ENCODE assay signal across 22 cellular contexts in genomic region chr4:5158391-5158770, GRCh38.
"Had no signal": no experiment of that assay in that cellular context is flagged by ENCODE, and none has a peak within 500 bp of the region (broad histone marks: within the 10 kb centered on the region; RNA-seq: fewer than 3 reads in every experiment).

No MANE protein-coding gene starts in this region.

- H3K27ac ChIP-seq: cardiac muscle cell, dorsolateral prefrontal cortex, gastrocnemius medialis, heart left ventricle, transverse colon had no signal

- H3K27ac Mint-ChIP-seq: activated CD4-positive, alpha-beta memory T cell treated with anti-CD3 and anti-CD28 coated beads for 36 hours; activated CD8-positive, alpha-beta memory T cell treated with anti-CD3 and anti-CD28 coated beads, Interleukin-2, amount 10 ng/mL, durations not matched to agents 7 days and 5 days; activated naive CD4-positive, alpha-beta T cell treated with anti-CD3 and anti-CD28 coated beads, Interleukin-2, amount 10 ng/mL, durations not matched to agents 7 days and 5 days; activated T-helper 2 cell treated with anti-CD3 and anti-CD28 coated beads, Interferon-gamma antibody, Interleukin-2, Interleukin-4, amounts not matched to agents 10 μg/mL and 5 μg/mL and 100 μg/mL, durations not matched to agents 14 hours and 24 hours and 36 hours; immature natural killer cell; natural killer cell treated with Interleukin-12 subunit alpha and Interleukin-12 subunit beta and Interleukin-15 and Interleukin-18, amount 100 ng/mL, for 72 hours; progenitor cell of endocrine pancreas had no signal

- H3K9me3 Mint-ChIP-seq: activated CD4-positive, alpha-beta memory T cell treated with anti-CD3 and anti-CD28 coated beads for 36 hours; activated T-helper 2 cell treated with anti-CD3 and anti-CD28 coated beads, Interferon-gamma antibody, Interleukin-2, Interleukin-4, amounts not matched to agents 10 μg/mL and 5 μg/mL and 100 μg/mL, durations not matched to agents 14 hours and 24 hours and 36 hours; immature natural killer cell; natural killer cell treated with Interleukin-12 subunit alpha and Interleukin-12 subunit beta and Interleukin-15 and Interleukin-18, amount 100 ng/mL, for 72 hours had no signal

- H3K9me3 ChIP-seq: gastrocnemius medialis, transverse colon had no signal

- DNase-seq: activated CD4-positive, alpha-beta memory T cell treated with anti-CD3 and anti-CD28 coated beads for 36 hours; activated CD4-positive, alpha-beta T cell treated with anti-CD3 and anti-CD28 coated beads for 1 hour; activated CD8-positive, alpha-beta memory T cell treated with anti-CD3 and anti-CD28 coated beads, Interleukin-2, amount 10 ng/mL, durations not matched to agents 7 days and 5 days; activated naive CD4-positive, alpha-beta T cell treated with anti-CD3 and anti-CD28 coated beads, Interleukin-2, amount 10 ng/mL, durations not matched to agents 7 days and 5 days; activated T-cell treated with anti-CD3 and anti-CD28 coated beads, Interleukin-2, amount 50 U/mL, for 1 hour; dorsolateral prefrontal cortex; erythroblast; gastrocnemius medialis; heart left ventricle; immature natural killer cell; mesendoderm; occipital lobe; right cardiac atrium; small intestine; stimulated activated CD4-positive, alpha-beta T cell treated with anti-CD3 and anti-CD28 coated beads, Interleukin-4, amount 100 ng/mL, for 24 hours; stimulated activated naive CD4-positive, alpha-beta T cell treated with Interleukin-2 at 50 U/mL for 16 hours; T1000; transverse colon had no signal

- H3K4me3 Mint-ChIP-seq: activated CD4-positive, alpha-beta memory T cell treated with anti-CD3 and anti-CD28 coated beads for 36 hours; activated CD8-positive, alpha-beta memory T cell treated with anti-CD3 and anti-CD28 coated beads, Interleukin-2, amount 10 ng/mL, durations not matched to agents 7 days and 5 days; activated naive CD4-positive, alpha-beta T cell treated with anti-CD3 and anti-CD28 coated beads, Interleukin-2, amount 10 ng/mL, durations not matched to agents 7 days and 5 days; immature natural killer cell; natural killer cell treated with Interleukin-12 subunit alpha and Interleukin-12 subunit beta and Interleukin-15 and Interleukin-18, amount 100 ng/mL, for 72 hours had no signal

- H3K36me3 Mint-ChIP-seq: activated CD4-positive, alpha-beta memory T cell treated with anti-CD3 and anti-CD28 coated beads for 36 hours; activated CD8-positive, alpha-beta memory T cell treated with anti-CD3 and anti-CD28 coated beads, Interleukin-2, amount 10 ng/mL, durations not matched to agents 7 days and 5 days; activated naive CD4-positive, alpha-beta T cell treated with anti-CD3 and anti-CD28 coated beads, Interleukin-2, amount 10 ng/mL, durations not matched to agents 7 days and 5 days; immature natural killer cell; natural killer cell treated with Interleukin-12 subunit alpha and Interleukin-12 subunit beta and Interleukin-15 and Interleukin-18, amount 100 ng/mL, for 72 hours had no signal

- H3K27me3 ChIP-seq: cardiac muscle cell, gastrocnemius medialis, transverse colon had no signal

- H3K4me3 ChIP-seq: cardiac muscle cell, dorsolateral prefrontal cortex, gastrocnemius medialis, heart left ventricle, transverse colon had no signal

- H3K4me1 ChIP-seq: gastrocnemius medialis, heart left ventricle, transverse colon had no signal

- H3K36me3 ChIP-seq: cardiac muscle cell, gastrocnemius medialis, heart left ventricle, transverse colon had no signal

- H3K4me1 Mint-ChIP-seq: activated CD8-positive, alpha-beta memory T cell treated with anti-CD3 and anti-CD28 coated beads, Interleukin-2, amount 10 ng/mL, durations not matched to agents 7 days and 5 days; activated naive CD4-positive, alpha-beta T cell treated with anti-CD3 and anti-CD28 coated beads, Interleukin-2, amount 10 ng/mL, durations not matched to agents 7 days and 5 days; immature natural killer cell had no signal

- H3K27me3 Mint-ChIP-seq: activated CD8-positive, alpha-beta memory T cell treated with anti-CD3 and anti-CD28 coated beads, Interleukin-2, amount 10 ng/mL, durations not matched to agents 7 days and 5 days; activated naive CD4-positive, alpha-beta T cell treated with anti-CD3 and anti-CD28 coated beads, Interleukin-2, amount 10 ng/mL, durations not matched to agents 7 days and 5 days had no signal
